Comparison of ENCODE assay signal across 8 cellular contexts in the genomic region with DNA sequence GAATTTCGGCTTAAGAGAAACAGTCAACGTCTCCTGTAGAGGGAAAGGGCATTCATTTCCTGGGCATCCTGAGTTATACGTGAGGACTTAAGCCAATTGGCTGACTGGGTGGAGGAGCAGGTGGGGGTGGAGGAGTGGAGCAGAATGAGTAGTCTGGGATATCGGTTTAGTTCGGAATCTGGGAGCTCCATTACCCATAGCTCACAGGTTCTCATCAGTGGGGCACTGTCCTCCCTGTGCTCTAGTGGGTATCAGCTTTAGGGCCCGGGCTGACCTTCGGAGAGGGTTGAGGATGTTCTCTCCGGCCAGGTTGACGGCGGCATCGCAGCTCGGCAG. TPM values are rescaled to one million over a fixed set of nuclear protein-coding genes. Genes with fewer than 3 reads are reported as not detected.
DNase-seq lines count a peak whose midpoint lies in the region; ATAC-seq and TF ChIP-seq lines count a peak whose summit lies in the region.

No MANE protein-coding gene starts in this region.

- no peaks in the 10 kb centered on the region for H3K9me3 ChIP-seq in ectodermal cell (ENCODE audit: control insufficient read depth, low read length)

- peak overlapping the region; percentile 59 for H3K4me3 ChIP-seq in ectodermal cell (ENCODE audit: insufficient read depth, low read depth, low read length)

- no peaks in the 10 kb centered on the region for H3K27me3 ChIP-seq in ectodermal cell (ENCODE audit: control insufficient read depth, insufficient read depth, low read length, poor library complexity, severe bottlenecking)

- 2% methylated on average over 12 of the region's 12 CpGs for WGBS in ectodermal cell, 2 experiments

- H3K27ac ChIP-seq in ectodermal cell (ENCODE audit: insufficient read depth, low read depth, low read length, poor library complexity, severe bottlenecking) = peak overlapping the region; percentile 11

- H3K36me3 Mint-ChIP-seq in T-helper 1 cell treated with Interleukin-12 subunit alpha and Interleukin-12 subunit beta and Interleukin-4 antibody, amounts not matched to agents 30 μg/mL and 1 μg/mL, for 36 hours (ENCODE audit: low read depth) = peaks cover 26% of the 10 kb centered on the region
- H3K36me3 Mint-ChIP-seq in nephron progenitor cell (ENCODE audit: low read depth) = peaks cover 43% of the 10 kb centered on the region

- peak overlapping the region; percentile 96 for H3K27ac Mint-ChIP-seq in T-helper 1 cell treated with Interleukin-12 subunit alpha and Interleukin-12 subunit beta and Interleukin-4 antibody, amounts not matched to agents 30 μg/mL and 1 μg/mL, for 36 hours
- peak overlapping the region; percentile 100 for H3K27ac Mint-ChIP-seq in nephron progenitor cell

- TF ChIP-seq CTCF in nephron progenitor cell (IDR thresholded peaks at IDR 0.05) = no peak

- H3K27me3 Mint-ChIP-seq in T-helper 1 cell treated with Interleukin-12 subunit alpha and Interleukin-12 subunit beta and Interleukin-4 antibody, amounts not matched to agents 30 μg/mL and 1 μg/mL, for 36 hours (ENCODE audit: low read depth) = no peaks in the 10 kb centered on the region
- H3K27me3 Mint-ChIP-seq in nephron progenitor cell (ENCODE audit: low read depth, poor library complexity) = peaks cover 14% of the 10 kb centered on the region

- H3K4me1 ChIP-seq in ectodermal cell (ENCODE audit: control insufficient read depth, insufficient read depth, low read length) = peaks cover 10% of the 10 kb centered on the region

- peaks cover 36% of the 10 kb centered on the region for H3K4me1 Mint-ChIP-seq in T-helper 1 cell treated with Interleukin-12 subunit alpha and Interleukin-12 subunit beta and Interleukin-4 antibody, amounts not matched to agents 30 μg/mL and 1 μg/mL, for 36 hours (ENCODE audit: low read depth)
- peaks cover 38% of the 10 kb centered on the region for H3K4me1 Mint-ChIP-seq in nephron progenitor cell

- no peak for DNase-seq in T-helper 1 cell
- peak; percentile 13 for DNase-seq in NCI-H748 treated with DMSO at 0.1 percent for 48 hours (lab: John Stamatoyannopoulos, UW)
- no peak for DNase-seq in nephron progenitor cell
- DNase-seq in C1 segment of cervical spinal cord (lab: John Stamatoyannopoulos, UW) = no peak

- peaks cover 7% of the 10 kb centered on the region for H3K36me3 ChIP-seq in ectodermal cell (ENCODE audit: control insufficient read depth, insufficient read depth, low read length)

- H3K4me3 Mint-ChIP-seq in T-helper 1 cell treated with Interleukin-12 subunit alpha and Interleukin-12 subunit beta and Interleukin-4 antibody, amounts not matched to agents 30 μg/mL and 1 μg/mL, for 36 hours = peak overlapping the region; percentile 92
- peak overlapping the region; percentile 94 for H3K4me3 Mint-ChIP-seq in nephron progenitor cell

- ATAC-seq in HG02571 (IDR thresholded peaks at IDR 0.05; ENCODE audit: unreplicated experiment) = no peak
- no peak for ATAC-seq in HG02852 (IDR thresholded peaks at IDR 0.05; ENCODE audit: unreplicated experiment)

- H3K9me3 Mint-ChIP-seq in T-helper 1 cell treated with Interleukin-12 subunit alpha and Interleukin-12 subunit beta and Interleukin-4 antibody, amounts not matched to agents 30 μg/mL and 1 μg/mL, for 36 hours = no peaks in the 10 kb centered on the region
- H3K9me3 Mint-ChIP-seq in nephron progenitor cell = no peaks in the 10 kb centered on the region

RNA-seq across cellular contexts. Expression of gene SDR39U1, which starts 0.7 kb away (rescaled TPM):
- 60.0 TPM for polyA plus RNA-seq in ectodermal cell (2013, experiment 1 of 4)
- polyA plus RNA-seq in ectodermal cell (2013, experiment 2 of 4) = 67.0 TPM
- polyA plus RNA-seq in ectodermal cell (2013, experiment 3 of 4) = 57.1 TPM
- 67.6 TPM for polyA plus RNA-seq in ectodermal cell (2013, experiment 4 of 4)

RNA-seq across cellular contexts. Expression of gene KHNYN, which starts 12.1 kb away (rescaled TPM):
- polyA plus RNA-seq in ectodermal cell (2013, experiment 1 of 4) = 29.5 TPM
- polyA plus RNA-seq in ectodermal cell (2013, experiment 2 of 4) = 31.1 TPM
- polyA plus RNA-seq in ectodermal cell (2013, experiment 3 of 4) = 25.3 TPM
- polyA plus RNA-seq in ectodermal cell (2013, experiment 4 of 4) = 29.5 TPM

RNA-seq across cellular contexts. Expression of gene CBLN3, which starts 12.4 kb away (rescaled TPM):
- 0.83 TPM for polyA plus RNA-seq in ectodermal cell (2013, experiment 1 of 4)
- 0.28 TPM for polyA plus RNA-seq in ectodermal cell (2013, experiment 2 of 4)
- polyA plus RNA-seq in ectodermal cell (2013, experiment 3 of 4) = 0.53 TPM
- polyA plus RNA-seq in ectodermal cell (2013, experiment 4 of 4) = 0.65 TPM

RNA-seq across cellular contexts. Expression of gene NYNRIN, which starts 43.1 kb away (rescaled TPM):
- polyA plus RNA-seq in ectodermal cell (2013, experiment 1 of 4) = 26.8 TPM
- polyA plus RNA-seq in ectodermal cell (2013, experiment 2 of 4) = 37.6 TPM
- 23.9 TPM for polyA plus RNA-seq in ectodermal cell (2013, experiment 3 of 4)
- 28.9 TPM for polyA plus RNA-seq in ectodermal cell (2013, experiment 4 of 4)
